17 cellular contexts compared by ENCODE assay signal in genomic region chr2:15284601-15285000, GRCh38.
DNase-seq lines count a peak whose midpoint lies in the region; ATAC-seq lines count a peak whose summit lies in the region.
"Had no signal": no experiment of that assay in that cellular context is flagged by ENCODE, and none has a peak within 500 bp of the region (broad histone marks: within the 10 kb centered on the region; RNA-seq: fewer than 3 reads in every experiment).

No MANE protein-coding gene starts in this region.

- CTCF ChIA-PET in activated CD8-positive, alpha-beta memory T cell treated with anti-CD3 and anti-CD28 coated beads, Interleukin-2, amount 10 ng/mL, durations not matched to agents 7 days and 5 days (lab: Charles Lee) = no interaction called here

- no peaks in the 10 kb centered on the region for H3K4me1 Mint-ChIP-seq in activated CD8-positive, alpha-beta memory T cell treated with anti-CD3 and anti-CD28 coated beads, Interleukin-2, amount 10 ng/mL, durations not matched to agents 7 days and 5 days
- H3K4me1 Mint-ChIP-seq in activated T-cell treated with anti-CD3 and anti-CD28 coated beads, Interleukin-2, amount 50 U/mL, for 24 hours (ENCODE audit: low read depth) = no peaks in the 10 kb centered on the region
- H3K4me1 Mint-ChIP-seq: B cell, T-cell had no signal

- peak; percentile 38 for DNase-seq in NCI-H2107 treated with DMSO at 0.1 percent for 48 hours (lab: John Stamatoyannopoulos, UW; ENCODE audit: unreplicated experiment)
- no peak for DNase-seq in NCI-H2107 (lab: John Stamatoyannopoulos, UW)
- DNase-seq in NCI-H1436 (lab: John Stamatoyannopoulos, UW) = peak; percentile 64
- DNase-seq in NCI-H2196 treated with DMSO at 0.1 percent for 48 hours (lab: John Stamatoyannopoulos, UW; ENCODE audit: unreplicated experiment) = peak; percentile 21
- peak; percentile 31 for DNase-seq in mucosa of gallbladder (ENCODE audit: low spot score)
- no peak for DNase-seq in activated CD8-positive, alpha-beta memory T cell treated with anti-CD3 and anti-CD28 coated beads, Interleukin-2, amount 10 ng/mL, durations not matched to agents 7 days and 5 days
- DNase-seq in activated T-cell treated with anti-CD3 and anti-CD28 coated beads, Interleukin-2, amount 50 U/mL, for 24 hours = no peak
- DNase-seq: Caco-2, KBM-7, NCI-H187, NCI-H226, NCI-H526 treated with DMSO at 0.1 percent for 48 hours, SHP77, SK-N-SH, T-cell had no signal

- no peaks in the 10 kb centered on the region for H3K27me3 Mint-ChIP-seq in activated CD8-positive, alpha-beta memory T cell treated with anti-CD3 and anti-CD28 coated beads, Interleukin-2, amount 10 ng/mL, durations not matched to agents 7 days and 5 days
- H3K27me3 Mint-ChIP-seq in activated T-cell treated with anti-CD3 and anti-CD28 coated beads, Interleukin-2, amount 50 U/mL, for 24 hours = no peaks in the 10 kb centered on the region
- H3K27me3 Mint-ChIP-seq: B cell, T-cell had no signal

- peaks cover 28% of the 10 kb centered on the region for H3K36me3 Mint-ChIP-seq in activated CD8-positive, alpha-beta memory T cell treated with anti-CD3 and anti-CD28 coated beads, Interleukin-2, amount 10 ng/mL, durations not matched to agents 7 days and 5 days
- H3K36me3 Mint-ChIP-seq in activated T-cell treated with anti-CD3 and anti-CD28 coated beads, Interleukin-2, amount 50 U/mL, for 24 hours (ENCODE audit: low read depth) = peaks cover 80% of the 10 kb centered on the region

- no peak overlapping the region for H3K27ac Mint-ChIP-seq in activated CD8-positive, alpha-beta memory T cell treated with anti-CD3 and anti-CD28 coated beads, Interleukin-2, amount 10 ng/mL, durations not matched to agents 7 days and 5 days
- H3K27ac Mint-ChIP-seq in activated T-cell treated with anti-CD3 and anti-CD28 coated beads, Interleukin-2, amount 50 U/mL, for 24 hours = no peak overlapping the region
- H3K27ac Mint-ChIP-seq: B cell, T-cell had no signal

- no peaks in the 10 kb centered on the region for H3K9me3 Mint-ChIP-seq in activated CD8-positive, alpha-beta memory T cell treated with anti-CD3 and anti-CD28 coated beads, Interleukin-2, amount 10 ng/mL, durations not matched to agents 7 days and 5 days (ENCODE audit: low read depth)
- H3K9me3 Mint-ChIP-seq in activated T-cell treated with anti-CD3 and anti-CD28 coated beads, Interleukin-2, amount 50 U/mL, for 24 hours = no peaks in the 10 kb centered on the region
- H3K9me3 Mint-ChIP-seq: T-cell had no signal

- no peak overlapping the region for H3K4me3 Mint-ChIP-seq in activated CD8-positive, alpha-beta memory T cell treated with anti-CD3 and anti-CD28 coated beads, Interleukin-2, amount 10 ng/mL, durations not matched to agents 7 days and 5 days
- no peak overlapping the region for H3K4me3 Mint-ChIP-seq in activated T-cell treated with anti-CD3 and anti-CD28 coated beads, Interleukin-2, amount 50 U/mL, for 24 hours
- H3K4me3 Mint-ChIP-seq: B cell, T-cell had no signal

- ATAC-seq in activated CD8-positive, alpha-beta memory T cell treated with anti-CD3 and anti-CD28 coated beads, Interleukin-2, amount 10 ng/mL, durations not matched to agents 7 days and 5 days = no peak
- no peak for ATAC-seq in HG03175 (IDR thresholded peaks at IDR 0.05; ENCODE audit: unreplicated experiment)
- ATAC-seq: T-cell had no signal

Comparison
In these comparisons a context has a peak if more than half of its experiments do, and no peak if none do; other contexts are left out.
1. DNase-seq: peak in NCI-H2107 treated with DMSO at 0.1 percent for 48 hours (single experiment), NCI-H1436 (single experiment), NCI-H2196 treated with DMSO at 0.1 percent for 48 hours (single experiment) and mucosa of gallbladder (single experiment); none in NCI-H2107 (single experiment), activated CD8-positive, alpha-beta memory T cell treated with anti-CD3 and anti-CD28 coated beads, Interleukin-2, amount 10 ng/mL, durations not matched to agents 7 days and 5 days (single experiment) and activated T-cell treated with anti-CD3 and anti-CD28 coated beads, Interleukin-2, amount 50 U/mL, for 24 hours (single experiment).